ENCODE assay signal across 4 cellular contexts in genomic region chr9:66082811-66083210, GRCh38.
A peak's percentile ranks its signal among the peaks of the same experiment; 100 is the strongest.
DNase-seq lines count a peak whose midpoint lies in the region; ATAC-seq and TF ChIP-seq lines count a peak whose summit lies in the region.
"Not testable (repeated sequence)": the region's sequence is repeated elsewhere in the genome, so short reads cannot be mapped to it uniquely, and the experiment has no call there.

No MANE protein-coding gene starts in this region.

- not testable (repeated sequence) for H3K4me3 ChIP-seq in right atrium auricular region; right cardiac atrium (ENCODE audit: low read length)

- H3K4me1 ChIP-seq in right atrium auricular region; right cardiac atrium (ENCODE audit: control insufficient read depth, insufficient read depth, low read length): not testable (repeated sequence)

- not testable (repeated sequence) for H3K9me3 ChIP-seq in right atrium auricular region; right cardiac atrium (ENCODE audit: control insufficient read depth, low read length)

- not testable (repeated sequence) for H3K36me3 Mint-ChIP-seq in activated CD4-positive, alpha-beta T cell treated with anti-CD3 and anti-CD28 coated beads, Interleukin-2, amount 10 ng/mL, durations not matched to agents 24 days and 14 days (ENCODE audit: low read depth); activated CD8-positive, alpha-beta memory T cell treated with anti-CD3 and anti-CD28 coated beads, Interleukin-2, amount 10 ng/mL, durations not matched to agents 7 days and 5 days

- DNase-seq in activated CD4-positive, alpha-beta T cell treated with anti-CD3 and anti-CD28 coated beads, Interleukin-2, amount 10 ng/mL, durations not matched to agents 24 days and 14 days, result peak; percentile 48
- DNase-seq in activated CD8-positive, alpha-beta memory T cell treated with anti-CD3 and anti-CD28 coated beads, Interleukin-2, amount 10 ng/mL, durations not matched to agents 7 days and 5 days, result peak; percentile 19
- peak; percentile 55 for DNase-seq in right atrium auricular region (ENCODE audit: low spot score)
- peak in 2 of 3 donors; percentile 52 to 53 for DNase-seq in right cardiac atrium

- not testable (repeated sequence) for ATAC-seq in activated CD8-positive, alpha-beta memory T cell treated with anti-CD3 and anti-CD28 coated beads, Interleukin-2, amount 10 ng/mL, durations not matched to agents 7 days and 5 days; right cardiac atrium

- not testable (repeated sequence) for H3K27me3 Mint-ChIP-seq in activated CD4-positive, alpha-beta T cell treated with anti-CD3 and anti-CD28 coated beads, Interleukin-2, amount 10 ng/mL, durations not matched to agents 24 days and 14 days; activated CD8-positive, alpha-beta memory T cell treated with anti-CD3 and anti-CD28 coated beads, Interleukin-2, amount 10 ng/mL, durations not matched to agents 7 days and 5 days

- not testable (repeated sequence) for H3K27me3 ChIP-seq in right atrium auricular region; right cardiac atrium (ENCODE audit: control insufficient read depth, insufficient read depth)

- H3K36me3 ChIP-seq in right atrium auricular region, result not testable (repeated sequence)

- not testable (repeated sequence) for H3K4me3 Mint-ChIP-seq in activated CD4-positive, alpha-beta T cell treated with anti-CD3 and anti-CD28 coated beads, Interleukin-2, amount 10 ng/mL, durations not matched to agents 24 days and 14 days; activated CD8-positive, alpha-beta memory T cell treated with anti-CD3 and anti-CD28 coated beads, Interleukin-2, amount 10 ng/mL, durations not matched to agents 7 days and 5 days

- not testable (repeated sequence) for H3K27ac ChIP-seq in right atrium auricular region; right cardiac atrium (ENCODE audit: low read length)

- H3K27ac Mint-ChIP-seq in activated CD4-positive, alpha-beta T cell treated with anti-CD3 and anti-CD28 coated beads, Interleukin-2, amount 10 ng/mL, durations not matched to agents 24 days and 14 days; activated CD8-positive, alpha-beta memory T cell treated with anti-CD3 and anti-CD28 coated beads, Interleukin-2, amount 10 ng/mL, durations not matched to agents 7 days and 5 days: not testable (repeated sequence)

- intact Hi-C loops in activated CD4-positive, alpha-beta T cell treated with anti-CD3 and anti-CD28 coated beads, Interleukin-2, amount 10 ng/mL, durations not matched to agents 24 days and 14 days (cut with micrococcal nuclease); right cardiac atrium (cut with DNase I): not testable (repeated sequence)

- CTCF ChIA-PET in activated CD8-positive, alpha-beta memory T cell treated with anti-CD3 and anti-CD28 coated beads, Interleukin-2, amount 10 ng/mL, durations not matched to agents 7 days and 5 days (lab: Charles Lee), result not testable (repeated sequence)

- TF ChIP-seq CTCF in right atrium auricular region (IDR thresholded peaks at IDR 0.05), result not testable (repeated sequence)

- no CpG with 5 or more reads among the region's 1 CpG for WGBS in right cardiac atrium

- H3K4me1 Mint-ChIP-seq in activated CD4-positive, alpha-beta T cell treated with anti-CD3 and anti-CD28 coated beads, Interleukin-2, amount 10 ng/mL, durations not matched to agents 24 days and 14 days; activated CD8-positive, alpha-beta memory T cell treated with anti-CD3 and anti-CD28 coated beads, Interleukin-2, amount 10 ng/mL, durations not matched to agents 7 days and 5 days: not testable (repeated sequence)

- not testable (repeated sequence) for H3K9me3 Mint-ChIP-seq in activated CD4-positive, alpha-beta T cell treated with anti-CD3 and anti-CD28 coated beads, Interleukin-2, amount 10 ng/mL, durations not matched to agents 24 days and 14 days; activated CD8-positive, alpha-beta memory T cell treated with anti-CD3 and anti-CD28 coated beads, Interleukin-2, amount 10 ng/mL, durations not matched to agents 7 days and 5 days (ENCODE audit: low read depth)
